8 cellular contexts compared by ENCODE assay signal in genomic region chr13:44273991-44274810, GRCh38.
DNase-seq lines count a peak whose midpoint lies in the region; ATAC-seq and TF ChIP-seq lines count a peak whose summit lies in the region.

No MANE protein-coding gene starts in this region.

- H2AFZ ChIP-seq in OCI-LY3 (ENCODE audit: low read depth, low read length), result peak overlapping the region; percentile 98

- peak overlapping the region; percentile 81 for H3K4me2 ChIP-seq in OCI-LY3 (ENCODE audit: low read length)

- H3K36me3 ChIP-seq in OCI-LY3 (replicated peaks; ENCODE audit: low read depth, low read length) (no peaks in the 10 kb centered on the region), testis (ENCODE audit: low read depth, missing control alignments) (no peaks in the 10 kb centered on the region)

- H3K4me3 ChIP-seq in OCI-LY3 (ENCODE audit: low read length), result peak overlapping the region; percentile 67
- H3K4me3 ChIP-seq in testis, result no peak overlapping the region

- peak; percentile 44 for DNase-seq in NOMO-1 treated with DMSO at 0.1 percent for 48 hours (lab: John Stamatoyannopoulos, UW; ENCODE audit: unreplicated experiment)
- no peak for DNase-seq in NOMO-1 treated with dmso at 0.1 percent for 144 hours (lab: John Stamatoyannopoulos, UW; ENCODE audit: unreplicated experiment)
- DNase-seq in T47D (ENCODE audit: low read depth in 1 of 2, low spot score in 1 of 2), result peak; percentile 11 to 73
- peak; percentile 78 to 83 for DNase-seq in lung microvascular endothelial cell (ENCODE audit: low read depth in 2 of 2)
- DNase-seq in testis, result no peak
- DNase-seq in SW 1271 (lab: John Stamatoyannopoulos, UW), result no peak

- no peak overlapping the region for H3K27ac ChIP-seq in OCI-LY3 (ENCODE audit: low read length)
- H3K27ac ChIP-seq in testis, result peak overlapping the region in 1 of 2 donors; percentile 57

- no peak for TF ChIP-seq POLR2A in testis (IDR thresholded peaks at IDR 0.05)

- H3K27me3 ChIP-seq in OCI-LY3 (ENCODE audit: low read depth, low read length), result peaks cover 21% of the 10 kb centered on the region
- H3K27me3 ChIP-seq in testis, result no peaks in the 10 kb centered on the region

- intact Hi-C loops in testis (cut with DNase I; ENCODE audit: low total_unique reads), result no loop called here

- H4K20me1 ChIP-seq in OCI-LY3 (ENCODE audit: insufficient read depth, low read length), result no peaks in the 10 kb centered on the region

- ATAC-seq in HG02623 (IDR thresholded peaks at IDR 0.05; ENCODE audit: unreplicated experiment), result peak; percentile 87

- H3K4me1 ChIP-seq in OCI-LY3 (ENCODE audit: low read length) (peaks cover 13% of the 10 kb centered on the region), testis (peaks cover 4% of the 10 kb centered on the region)

- H3K79me2 ChIP-seq in OCI-LY3 (ENCODE audit: low read length), result no peaks in the 10 kb centered on the region

- peak overlapping the region; percentile 44 for H3K9ac ChIP-seq in OCI-LY3 (ENCODE audit: low read length)

- 67 to 71% methylated on average over 6 of the region's 6 CpGs for WGBS in testis, 2 donors

- in situ Hi-C loops in T47D (cut with HindIII; ENCODE audit: low pct_unique_long_range_greater_than_20kb, low sequenced_read_pairs), result no loop called here

- TF ChIP-seq CTCF in OCI-LY3 (IDR thresholded peaks at IDR 0.05; ENCODE audit: low read depth, low read length) (no peak), testis (IDR thresholded peaks at IDR 0.05) (no peak)

- H3K9me3 ChIP-seq in OCI-LY3 (ENCODE audit: insufficient read depth, low read length) (no peaks in the 10 kb centered on the region; the same call in 1 of the 2 replicates), testis (no peaks in the 10 kb centered on the region)

Comparison
In these comparisons a context has a peak if more than half of its experiments do, and no peak if none do; other contexts are left out.
1. DNase-seq: peak in NOMO-1 treated with DMSO at 0.1 percent for 48 hours (single experiment), T47D (2 of 2) and lung microvascular endothelial cell (2 of 2); none in NOMO-1 treated with dmso at 0.1 percent for 144 hours (single experiment), testis (single experiment) and SW 1271 (0 of 2).